ENCODE assay signal across 1 cellular context in genomic region chr11:61815790-61816735, GRCh38.
A peak's percentile ranks its signal among the peaks of the same experiment; 100 is the strongest.
TF ChIP-seq lines count a peak whose summit lies in the region.

No MANE protein-coding gene starts in this region.

TF ChIP-seq in endothelial cell of umbilical vein, 7 proteins besides CTCF, POLR2A, EP300 and RAD21:
- peak; percentile 75 for TF ChIP-seq POLR2AphosphoS5 (IDR thresholded peaks at IDR 0.05; ENCODE audit: insufficient read depth, low read depth, low read length)
- no peak for TF ChIP-seq EZH2 (IDR thresholded peaks at IDR 0.05; ENCODE audit: borderline replicate concordance, low read depth, low read length, severe bottlenecking)
- TF ChIP-seq MAX (IDR thresholded peaks at IDR 0.05; ENCODE audit: insufficient read depth, insufficient read length), result no peak
